In the genomic region with DNA sequence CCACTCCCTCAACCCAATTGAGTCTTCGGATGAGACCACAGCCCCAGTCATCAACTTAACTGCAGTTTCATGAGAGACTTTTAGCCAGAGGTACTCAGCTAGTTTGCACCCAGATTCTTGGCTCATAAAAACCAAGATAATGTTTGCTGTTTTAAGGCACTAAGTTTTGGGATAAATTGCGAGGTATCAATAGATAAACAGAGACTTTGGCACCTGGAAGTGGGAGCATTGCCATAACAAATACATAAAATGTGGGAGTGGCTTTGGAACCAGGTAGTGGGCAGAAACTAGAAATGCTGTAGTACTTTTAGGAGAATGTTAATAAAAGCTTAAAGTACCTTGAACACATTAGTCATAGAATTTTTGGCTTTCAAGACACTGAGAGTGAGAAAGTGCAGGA, we compare ENCODE assay signal across 23 cellular contexts.
DNase-seq lines count a peak whose midpoint lies in the region; ATAC-seq, FAIRE-seq and TF ChIP-seq lines count a peak whose summit lies in the region.
"Had no signal": no experiment of that assay in that cellular context is flagged by ENCODE, and none has a peak within 500 bp of the region (broad histone marks: within the 10 kb centered on the region; RNA-seq: fewer than 3 reads in every experiment).

No MANE protein-coding gene starts in this region.

- POLR2A ChIA-PET in HepG2 (lab: Yijun Ruan, JAX): no interaction called here
- POLR2A ChIA-PET in activated CD4-positive, alpha-beta memory T cell treated with anti-CD3 and anti-CD28 coated beads, Interleukin-2, amount 10 ng/mL, durations not matched to agents 7 days and 5 days (lab: Charles Lee): no interaction called here

- H3K4me1 ChIP-seq in liver (ENCODE audit: control insufficient read depth in 4 of 4, insufficient read depth in 4 of 4, low read length in 3 of 4): peaks cover 0 to 15% (median 5%) of the 10 kb centered on the region in 4 donors
- H3K4me1 ChIP-seq in HepG2 (ENCODE audit: insufficient read depth, low read length): no peaks in the 10 kb centered on the region
- H3K4me1 ChIP-seq in right lobe of liver: peaks cover 0 to 6% (median 0%) of the 10 kb centered on the region in 4 donors
- H3K4me1 ChIP-seq in transverse colon: peaks cover 0 to 15% (median 10%) of the 10 kb centered on the region in 4 donors
- H3K4me1 ChIP-seq: BLaER1 had no signal

- intact Hi-C loops in HepG2 (cut with micrococcal nuclease; ENCODE audit: unreplicated experiment) (loop anchor here (5.0 kb wide), 1 partner anchor 194 kb away; no protein-coding TSS in a partner anchor), right lobe of liver (cut with DNase I) (no loop called here), transverse colon (cut with DNase I; ENCODE audit: low total_unique reads) (no loop called here)

- DNase-seq in HepG2 (ENCODE audit: low spot score): no peak
- DNase-seq in right lobe of liver: no peak
- DNase-seq in transverse colon: peak; percentile 51
- DNase-seq in activated CD4-positive, alpha-beta memory T cell treated with anti-CD3 and anti-CD28 coated beads, Interleukin-2, amount 10 ng/mL, durations not matched to agents 7 days and 5 days: no peak
- no peak for DNase-seq in occipital lobe (lab: John Stamatoyannopoulos, UW)
- DNase-seq: CD4-positive, alpha-beta T cell; CD8-positive, alpha-beta memory T cell; DMS 273 treated with DMSO at 0.1 percent for 48 hours; DMS79; EL; GDM1; H9 had no signal

- H3K4me1 Mint-ChIP-seq in activated CD4-positive, alpha-beta memory T cell treated with anti-CD3 and anti-CD28 coated beads, Interleukin-2, amount 10 ng/mL, durations not matched to agents 7 days and 5 days: no peaks in the 10 kb centered on the region
- H3K4me1 Mint-ChIP-seq: B cell; CD14-positive monocyte; CD8-positive, alpha-beta memory T cell had no signal

- H3K9me3 ChIP-seq in liver (ENCODE audit: control insufficient read depth in 4 of 4, low read length in 3 of 4): peaks cover 0 to 1% (median 0%) of the 10 kb centered on the region in 4 donors
- H3K9me3 ChIP-seq in HepG2 (ENCODE audit: low read length): peaks cover 5% of the 10 kb centered on the region; the same call in 1 of the 2 replicates
- no peaks in the 10 kb centered on the region for H3K9me3 ChIP-seq in right lobe of liver
- H3K9me3 ChIP-seq in transverse colon: no peaks in the 10 kb centered on the region
- H3K9me3 ChIP-seq: BLaER1 had no signal

- H4K20me1 ChIP-seq in HepG2 (ENCODE audit: insufficient read depth, low read length): no peaks in the 10 kb centered on the region
- H4K20me1 ChIP-seq: BLaER1 had no signal

- no peak for FAIRE-seq in HepG2 (lab: Jason Lieb, UNC)
- FAIRE-seq: A204.1, D721Med, GM12878, GM19239 had no signal

- H3K4me2 ChIP-seq in HepG2 (ENCODE audit: low read depth, low read length): no peak overlapping the region
- H3K4me2 ChIP-seq: BLaER1, GM23338 had no signal

- WGBS in liver: 51% methylated on average over 2 of the region's 2 CpGs
- WGBS in HepG2 (ENCODE audit: low lambda C conversion rate): 0% methylated on average over 2 of the region's 2 CpGs
- WGBS in right lobe of liver (ENCODE audit: insufficient coverage, low coverage, low lambda C conversion rate, missing lambda C conversion rate): 34% methylated on average over 2 of the region's 2 CpGs
- 60 to 67% methylated on average over 1 to 2 of the region's 2 CpGs for WGBS in transverse colon (ENCODE audit: low coverage in 1 of 2), 2 donors

- ATAC-seq in HepG2 (no peak), right lobe of liver (peak; percentile 70 to 89 (median 84))
- ATAC-seq: GM12878, GM23338, HCT116 had no signal

- H3K9me3 Mint-ChIP-seq in activated CD4-positive, alpha-beta memory T cell treated with anti-CD3 and anti-CD28 coated beads, Interleukin-2, amount 10 ng/mL, durations not matched to agents 7 days and 5 days: peaks cover 2% of the 10 kb centered on the region

- peak; percentile 27 to 37 for TF ChIP-seq RAD21 in liver (IDR thresholded peaks at IDR 0.05)
- no peak for TF ChIP-seq RAD21 in HepG2 (CRISPR knock-in tag; IDR thresholded peaks at IDR 0.05)

- H2AFZ ChIP-seq in HepG2 (ENCODE audit: low read length): no peak overlapping the region
- H2AFZ ChIP-seq: GM23338 had no signal

- CTCF ChIA-PET in HepG2 (lab: Yijun Ruan, JAX; ENCODE audit: low intra/inter-chr PET ratio, low total read pairs): no interaction called here
- CTCF ChIA-PET in activated CD4-positive, alpha-beta memory T cell treated with anti-CD3 and anti-CD28 coated beads, Interleukin-2, amount 10 ng/mL, durations not matched to agents 7 days and 5 days (lab: Charles Lee): no interaction called here

- H3K9ac ChIP-seq in liver (ENCODE audit: low read depth in 1 of 2, low read length in 2 of 2) (no peak overlapping the region), HepG2 (ENCODE audit: insufficient read depth, low read depth, low read length) (no peak overlapping the region)
- H3K9ac ChIP-seq: BLaER1 had no signal

- in situ Hi-C loops in HepG2 (cut with HindIII; ENCODE audit: extremely low pct_ligation_motif_present, low pct_unique_long_range_greater_than_20kb) (no loop called here), transverse colon (cut with MboI; ENCODE audit: low pct_ligation_motif_present in 1 of 4, low pct_unique_long_range_greater_than_20kb in 1 of 4, low sequenced_read_pairs in 3 of 4) (no loop called here)

- no peaks in the 10 kb centered on the region for H3K36me3 ChIP-seq in liver (ENCODE audit: control insufficient read depth in 4 of 4, insufficient read depth in 3 of 4, low read depth in 1 of 4, low read length in 3 of 4)
- H3K36me3 ChIP-seq in HepG2 (replicated peaks in 1 of 2; ENCODE audit: control insufficient read depth in 1 of 2, insufficient read depth in 2 of 2, low read length in 2 of 2): no peaks in the 10 kb centered on the region
- H3K36me3 ChIP-seq in right lobe of liver: no peaks in the 10 kb centered on the region
- H3K36me3 ChIP-seq in transverse colon: no peaks in the 10 kb centered on the region
- H3K36me3 ChIP-seq: BLaER1 had no signal

- TF ChIP-seq EP300 in HepG2 (IDR thresholded peaks at IDR 0.05; ENCODE audit: low read depth in 2 of 2, low read length in 2 of 2) (no peak), HepG2 (CRISPR knock-in tag; IDR thresholded peaks at IDR 0.05; ENCODE audit: borderline replicate concordance) (no peak), transverse colon (IDR thresholded peaks at IDR 0.05; ENCODE audit: low read depth) (no peak)

- no peak for TF ChIP-seq POLR2A in HepG2 (IDR thresholded peaks at IDR 0.05; ENCODE audit: insufficient read depth in 1 of 2, low read depth in 2 of 2, low read length in 2 of 2)
- TF ChIP-seq POLR2A in right lobe of liver (IDR thresholded peaks at IDR 0.05): no peak
- no peak for TF ChIP-seq POLR2A in transverse colon (IDR thresholded peaks at IDR 0.05)

- no TSS peak for BruUV-seq in HepG2 (replicated peaks; lab: Mats Ljungman, UMichigan)

- TF ChIP-seq CTCF in liver (IDR thresholded peaks at IDR 0.05; ENCODE audit: low read depth, low read length, missing input control) (no peak), HepG2 (CRISPR knock-in tag; IDR thresholded peaks at IDR 0.05) (no peak), right lobe of liver (IDR thresholded peaks at IDR 0.05) (no peak), transverse colon (IDR thresholded peaks at IDR 0.05) (no peak)

- H3K4me3 Mint-ChIP-seq in activated CD4-positive, alpha-beta memory T cell treated with anti-CD3 and anti-CD28 coated beads, Interleukin-2, amount 10 ng/mL, durations not matched to agents 7 days and 5 days: no peak overlapping the region
- H3K4me3 Mint-ChIP-seq: B cell; CD14-positive monocyte; CD4-positive, alpha-beta T cell; CD8-positive, alpha-beta memory T cell; GM23338; H9 had no signal

- H3K27me3 Mint-ChIP-seq in activated CD4-positive, alpha-beta memory T cell treated with anti-CD3 and anti-CD28 coated beads, Interleukin-2, amount 10 ng/mL, durations not matched to agents 7 days and 5 days: no peaks in the 10 kb centered on the region
- H3K27me3 Mint-ChIP-seq: B cell; CD4-positive, alpha-beta T cell; CD8-positive, alpha-beta memory T cell had no signal

- no peaks in the 10 kb centered on the region for H3K36me3 Mint-ChIP-seq in activated CD4-positive, alpha-beta memory T cell treated with anti-CD3 and anti-CD28 coated beads, Interleukin-2, amount 10 ng/mL, durations not matched to agents 7 days and 5 days (ENCODE audit: low read depth)
- H3K36me3 Mint-ChIP-seq: CD14-positive monocyte; CD8-positive, alpha-beta memory T cell had no signal

- no peaks in the 10 kb centered on the region for H3K79me2 ChIP-seq in HepG2 (ENCODE audit: insufficient read depth, low read length)

- H3K27ac ChIP-seq in liver (ENCODE audit: low read depth in 1 of 2, low read length in 2 of 2): no peak overlapping the region
- no peak overlapping the region for H3K27ac ChIP-seq in HepG2 (ENCODE audit: extremely low read length, insufficient read depth, low read length)
- no peak overlapping the region for H3K27ac ChIP-seq in right lobe of liver
- H3K27ac ChIP-seq in transverse colon: peak overlapping the region in 1 of 4 donors; percentile 48
- H3K27ac ChIP-seq: 22Rv1, BLaER1 had no signal

- no peaks in the 10 kb centered on the region for H3K27me3 ChIP-seq in liver (ENCODE audit: control insufficient read depth in 4 of 4, insufficient read depth in 4 of 4, low read length in 3 of 4)
- no peaks in the 10 kb centered on the region for H3K27me3 ChIP-seq in HepG2 (ENCODE audit: control insufficient read depth in 1 of 2, insufficient read depth in 2 of 2, low read length in 2 of 2)
- H3K27me3 ChIP-seq in right lobe of liver: no peaks in the 10 kb centered on the region
- no peaks in the 10 kb centered on the region for H3K27me3 ChIP-seq in transverse colon
- H3K27me3 ChIP-seq: BLaER1 had no signal

- H3K4me3 ChIP-seq in liver (ENCODE audit: low read depth in 1 of 3, low read length in 3 of 3) (no peak overlapping the region), HepG2 (replicated peaks in 1 of 3; ENCODE audit: insufficient read depth in 1 of 3, low read depth in 2 of 3, low read length in 3 of 3) (no peak overlapping the region), right lobe of liver (no peak overlapping the region), transverse colon (no peak overlapping the region)
- H3K4me3 ChIP-seq: BLaER1, GM12878, GM23338 had no signal

- H3K27ac Mint-ChIP-seq in activated CD4-positive, alpha-beta memory T cell treated with anti-CD3 and anti-CD28 coated beads, Interleukin-2, amount 10 ng/mL, durations not matched to agents 7 days and 5 days: no peak overlapping the region
- H3K27ac Mint-ChIP-seq: B cell; CD14-positive monocyte; CD4-positive, alpha-beta T cell; CD8-positive, alpha-beta memory T cell; GM23338; H9 had no signal

TF ChIP-seq in liver, 16 proteins besides CTCF, POLR2A, EP300 and RAD21 (continues in another document):
- TF ChIP-seq, protein P1, sequence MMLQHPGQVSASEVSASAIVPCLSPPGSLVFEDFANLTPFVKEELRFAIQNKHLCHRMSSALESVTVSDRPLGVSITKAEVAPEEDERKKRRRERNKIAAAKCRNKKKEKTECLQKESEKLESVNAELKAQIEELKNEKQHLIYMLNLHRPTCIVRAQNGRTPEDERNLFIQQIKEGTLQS (IDR thresholded peaks at IDR 0.05): no peak
- peak; percentile 64 for TF ChIP-seq HNF4G (IDR thresholded peaks at IDR 0.05)

TF ChIP-seq in HepG2, 621 proteins besides CTCF, POLR2A, EP300 and RAD21 (continues in another document):
- no peak for TF ChIP-seq NCOA1 (CRISPR knock-in tag; IDR thresholded peaks at IDR 0.05)
- no peak for TF ChIP-seq MLLT10 (CRISPR knock-in tag; IDR thresholded peaks at IDR 0.05)
- no peak for TF ChIP-seq SMYD3 (CRISPR knock-in tag; IDR thresholded peaks at IDR 0.05)
